ENCODE assay signal across 7 cellular contexts in the genomic region with DNA sequence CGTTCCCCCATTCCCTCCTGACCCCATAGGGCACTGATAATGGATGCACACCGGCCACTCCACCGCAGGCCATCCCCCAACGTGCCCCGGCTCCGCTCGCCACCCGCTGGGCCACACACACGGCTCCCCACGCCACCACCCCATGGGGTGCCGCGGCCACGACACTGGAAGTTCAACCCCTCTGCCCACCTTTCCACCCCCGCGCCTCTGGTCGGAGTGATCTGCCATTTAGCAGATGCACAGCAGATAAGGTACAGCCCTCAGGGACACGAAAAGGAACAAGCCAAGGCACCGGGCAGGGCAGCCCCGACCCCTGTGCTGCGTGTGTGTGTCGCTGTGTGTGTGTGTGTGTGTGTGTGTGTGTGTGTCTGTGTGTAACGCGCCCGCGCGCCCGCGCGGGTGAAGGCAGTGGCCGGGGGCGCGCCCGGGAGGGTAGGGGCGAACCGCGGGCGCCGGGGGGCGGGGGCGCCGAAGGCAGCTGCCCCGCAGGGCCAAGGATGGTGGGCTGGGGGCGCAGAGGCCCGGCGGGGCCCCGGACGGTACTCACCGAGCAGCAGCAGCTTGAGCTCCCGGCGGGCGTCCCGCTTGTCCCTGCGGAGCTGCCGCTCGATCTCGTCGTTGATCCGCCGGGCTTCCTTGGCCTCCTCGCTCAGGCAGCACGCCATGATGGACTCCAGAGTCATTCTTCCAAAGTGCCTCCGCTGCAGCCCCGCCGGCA. TPM values are rescaled to one million over a fixed set of nuclear protein-coding genes. Genes with fewer than 3 reads are reported as not detected.
DNase-seq lines count a peak whose midpoint lies in the region; ATAC-seq and TF ChIP-seq lines count a peak whose summit lies in the region.

No MANE protein-coding gene starts in this region.

- peak overlapping the region; percentile 85 for H3K4me2 ChIP-seq in PC-9

- H3K9me2 ChIP-seq in PC-9 (ENCODE audit: insufficient read depth) = no peaks in the 10 kb centered on the region

- ATAC-seq in HG02884 (IDR thresholded peaks at IDR 0.05; ENCODE audit: unreplicated experiment) = no peak

- TF ChIP-seq CTCF in PC-9 (conservative IDR thresholded peaks at IDR 0.05) = no peak
- no peak for TF ChIP-seq CTCF in testis (IDR thresholded peaks at IDR 0.05)

- H3K4me3 ChIP-seq in PC-9 (peak overlapping the region; percentile 94), neuron (ENCODE audit: low read length) (peak overlapping the region; percentile 72), testis (peak overlapping the region; percentile 74 to 85)

- no peaks in the 10 kb centered on the region for H3K9me3 ChIP-seq in PC-9 (ENCODE audit: insufficient read depth, low read depth)
- H3K9me3 ChIP-seq in neuron (ENCODE audit: low read length) = no peaks in the 10 kb centered on the region
- no peaks in the 10 kb centered on the region for H3K9me3 ChIP-seq in testis

- H3K27me3 ChIP-seq in PC-9 (ENCODE audit: insufficient read depth, low read depth) (no peaks in the 10 kb centered on the region), neuron (ENCODE audit: insufficient read depth, low read length) (no peaks in the 10 kb centered on the region), testis (no peaks in the 10 kb centered on the region)

- CTCF ChIA-PET in PC-9 (lab: Charles Lee) = no interaction called here

- no TSS peak for BruUV-seq in PC-9 (replicated peaks; lab: Mats Ljungman, UMichigan)

- H3K4me1 ChIP-seq in PC-9 (replicated peaks; ENCODE audit: insufficient read depth) (peaks cover 46% of the 10 kb centered on the region), neuron (ENCODE audit: insufficient read depth, low read length) (peaks cover 27% of the 10 kb centered on the region), testis (peaks cover 16% of the 10 kb centered on the region)

- peaks cover 56% of the 10 kb centered on the region for H3K79me2 ChIP-seq in PC-9 (ENCODE audit: low read depth)

- 0 to 1% methylated on average over 1 to 62 of the region's 64 CpGs for WGBS in testis, 2 donors

- H2AFZ ChIP-seq in PC-9 (peak overlapping the region; percentile 75), neuron (ENCODE audit: low read depth, low read length) (peak overlapping the region; percentile 0)

- peaks cover 6% of the 10 kb centered on the region; the same call in 1 of the 2 replicates for H3F3A ChIP-seq in PC-9 (ENCODE audit: insufficient read depth, low read depth)

- H3K27ac ChIP-seq in PC-9 (no peak overlapping the region), testis (peak overlapping the region; percentile 88 to 97)

- DNase-seq in HCEC 1CT (peak; percentile 33), PC-9 (peak in 1 of 2 experiments; percentile 32), activated gamma-delta T cell (lab: John Stamatoyannopoulos, UW) (peak; percentile 33), foreskin melanocyte (peak; percentile 38), testis (peak; percentile 78)

- H3K36me3 ChIP-seq in PC-9 (ENCODE audit: low read depth) = no peaks in the 10 kb centered on the region
- H3K36me3 ChIP-seq in neuron (ENCODE audit: insufficient read depth, low read length) = no peaks in the 10 kb centered on the region
- no peaks in the 10 kb centered on the region for H3K36me3 ChIP-seq in testis (ENCODE audit: low read depth, missing control alignments)

- no peak for TF ChIP-seq POLR2A in testis (IDR thresholded peaks at IDR 0.05)

- H4K20me1 ChIP-seq in PC-9 (ENCODE audit: insufficient read depth) = peaks cover 3% of the 10 kb centered on the region; the same call in 1 of the 2 replicates

- intact Hi-C loops in PC-9 (cut with micrococcal nuclease; ENCODE audit: unreplicated experiment) = loop anchor here (1.0 to 10.0 kb wide), 7 partner anchors 90 to 853 kb away; partner anchors contain the start of genes CEP78, GNA14 and VPS13A
- intact Hi-C loops in testis (cut with DNase I; ENCODE audit: low total_unique reads) = no loop called here

- POLR2A ChIA-PET in PC-9 (lab: Charles Lee; ENCODE audit: unreplicated experiment) = interaction anchor here (0.6 kb wide), 1 partner anchor 41 kb away, joined by 9 read pairs; no protein-coding TSS in a partner anchor

RNA-seq across cellular contexts. Expression of gene GNAQ, which starts 0.9 kb away (rescaled TPM):
- total RNA-seq in PC-9 (2021) (51.6 and 53.5 TPM in 2 replicates), testis (10 to 100 TPM; 39.4 to 42.9 TPM)
- 23.5 TPM for polyA plus RNA-seq in testis (ENCODE audit: insufficient read depth, low read depth, low replicate concordance)
